In genomic region chr6:144063246-144063743, GRCh38 we compare ENCODE assay signal across 1 cellular context.
TF ChIP-seq lines count a peak whose summit lies in the region.

No MANE protein-coding gene starts in this region.

TF ChIP-seq in HepG2, 621 proteins besides CTCF, POLR2A, EP300 and RAD21 (continued from another document and continues in another):
- TF ChIP-seq ETS1 (CRISPR knock-in tag; IDR thresholded peaks at IDR 0.05) (no peak), PAF1 (CRISPR knock-in tag; IDR thresholded peaks at IDR 0.05) (no peak), ZNF777 (CRISPR knock-in tag; IDR thresholded peaks at IDR 0.05) (no peak), ZNF281 (CRISPR knock-in tag; IDR thresholded peaks at IDR 0.05; ENCODE audit: borderline replicate concordance) (no peak), NFE2L2 (IDR thresholded peaks at IDR 0.05; ENCODE audit: low read length) (no peak), NBN (conservative IDR thresholded peaks at IDR 0.05) (no peak), ISX (CRISPR knock-in tag; conservative IDR thresholded peaks at IDR 0.05) (no peak), NFIC (IDR thresholded peaks at IDR 0.05; ENCODE audit: low read length) (no peak), SNAPC2 (CRISPR knock-in tag; IDR thresholded peaks at IDR 0.05) (0 out of 2 replicates have a peak, but pooled peaks have one; percentile 54), ZNF296 (CRISPR knock-in tag; conservative IDR thresholded peaks at IDR 0.05) (0 out of 2 replicates have a peak, but pooled peaks have one; percentile 3), ZNF383 (CRISPR knock-in tag; IDR thresholded peaks at IDR 0.05; ENCODE audit: borderline replicate concordance) (0 out of 2 replicates have a peak, but pooled peaks have one; percentile 1), ZNF605 (CRISPR knock-in tag; IDR thresholded peaks at IDR 0.05) (no peak), DNMT3B (CRISPR knock-in tag; conservative IDR thresholded peaks at IDR 0.05) (no peak), ZNF589 (CRISPR knock-in tag; conservative IDR thresholded peaks at IDR 0.05) (no peak), KAT2B (IDR thresholded peaks at IDR 0.05; ENCODE audit: borderline replicate concordance, low read depth, low read length) (no peak), ZNF629 (CRISPR knock-in tag; conservative IDR thresholded peaks at IDR 0.05) (no peak), HNF4A (CRISPR knock-in tag; IDR thresholded peaks at IDR 0.05) (no peak), ZC3H13 (CRISPR knock-in tag; IDR thresholded peaks at IDR 0.05) (no peak), EZH2 (conservative IDR thresholded peaks at IDR 0.05; ENCODE audit: low read depth, low read length) (peak; percentile 72; the same call in 1 of the 2 replicates), ZNF687 (CRISPR knock-in tag; IDR thresholded peaks at IDR 0.05) (no peak), TARDBP (CRISPR knock-in tag; IDR thresholded peaks at IDR 0.05) (peak; percentile 50; the same call in 1 of the 2 replicates), PRMT3 (CRISPR knock-in tag; IDR thresholded peaks at IDR 0.05; ENCODE audit: borderline replicate concordance, low read depth) (no peak), ZNF329 (CRISPR knock-in tag; IDR thresholded peaks at IDR 0.05; ENCODE audit: low read depth) (no peak), SKI (IDR thresholded peaks at IDR 0.05; ENCODE audit: partially characterized antibody) (no peak), ZNF749 (CRISPR knock-in tag; IDR thresholded peaks at IDR 0.05; ENCODE audit: borderline replicate concordance) (no peak), USF2 (IDR thresholded peaks at IDR 0.05; ENCODE audit: low read depth, low read length) (no peak), USF2 (CRISPR knock-in tag; IDR thresholded peaks at IDR 0.05; ENCODE audit: borderline replicate concordance) (0 out of 2 replicates have a peak, but pooled peaks have one; percentile 28), ARNT2 (CRISPR knock-in tag; IDR thresholded peaks at IDR 0.05; ENCODE audit: low read depth) (no peak), ZNF713 (CRISPR knock-in tag; IDR thresholded peaks at IDR 0.05) (no peak), HOXA9 (CRISPR knock-in tag; IDR thresholded peaks at IDR 0.05; ENCODE audit: borderline replicate concordance) (no peak), ZNF460 (CRISPR knock-in tag; IDR thresholded peaks at IDR 0.05; ENCODE audit: borderline replicate concordance) (no peak), ZNF30 (CRISPR knock-in tag; IDR thresholded peaks at IDR 0.05) (no peak)
- TF ChIP-seq, protein P1, sequence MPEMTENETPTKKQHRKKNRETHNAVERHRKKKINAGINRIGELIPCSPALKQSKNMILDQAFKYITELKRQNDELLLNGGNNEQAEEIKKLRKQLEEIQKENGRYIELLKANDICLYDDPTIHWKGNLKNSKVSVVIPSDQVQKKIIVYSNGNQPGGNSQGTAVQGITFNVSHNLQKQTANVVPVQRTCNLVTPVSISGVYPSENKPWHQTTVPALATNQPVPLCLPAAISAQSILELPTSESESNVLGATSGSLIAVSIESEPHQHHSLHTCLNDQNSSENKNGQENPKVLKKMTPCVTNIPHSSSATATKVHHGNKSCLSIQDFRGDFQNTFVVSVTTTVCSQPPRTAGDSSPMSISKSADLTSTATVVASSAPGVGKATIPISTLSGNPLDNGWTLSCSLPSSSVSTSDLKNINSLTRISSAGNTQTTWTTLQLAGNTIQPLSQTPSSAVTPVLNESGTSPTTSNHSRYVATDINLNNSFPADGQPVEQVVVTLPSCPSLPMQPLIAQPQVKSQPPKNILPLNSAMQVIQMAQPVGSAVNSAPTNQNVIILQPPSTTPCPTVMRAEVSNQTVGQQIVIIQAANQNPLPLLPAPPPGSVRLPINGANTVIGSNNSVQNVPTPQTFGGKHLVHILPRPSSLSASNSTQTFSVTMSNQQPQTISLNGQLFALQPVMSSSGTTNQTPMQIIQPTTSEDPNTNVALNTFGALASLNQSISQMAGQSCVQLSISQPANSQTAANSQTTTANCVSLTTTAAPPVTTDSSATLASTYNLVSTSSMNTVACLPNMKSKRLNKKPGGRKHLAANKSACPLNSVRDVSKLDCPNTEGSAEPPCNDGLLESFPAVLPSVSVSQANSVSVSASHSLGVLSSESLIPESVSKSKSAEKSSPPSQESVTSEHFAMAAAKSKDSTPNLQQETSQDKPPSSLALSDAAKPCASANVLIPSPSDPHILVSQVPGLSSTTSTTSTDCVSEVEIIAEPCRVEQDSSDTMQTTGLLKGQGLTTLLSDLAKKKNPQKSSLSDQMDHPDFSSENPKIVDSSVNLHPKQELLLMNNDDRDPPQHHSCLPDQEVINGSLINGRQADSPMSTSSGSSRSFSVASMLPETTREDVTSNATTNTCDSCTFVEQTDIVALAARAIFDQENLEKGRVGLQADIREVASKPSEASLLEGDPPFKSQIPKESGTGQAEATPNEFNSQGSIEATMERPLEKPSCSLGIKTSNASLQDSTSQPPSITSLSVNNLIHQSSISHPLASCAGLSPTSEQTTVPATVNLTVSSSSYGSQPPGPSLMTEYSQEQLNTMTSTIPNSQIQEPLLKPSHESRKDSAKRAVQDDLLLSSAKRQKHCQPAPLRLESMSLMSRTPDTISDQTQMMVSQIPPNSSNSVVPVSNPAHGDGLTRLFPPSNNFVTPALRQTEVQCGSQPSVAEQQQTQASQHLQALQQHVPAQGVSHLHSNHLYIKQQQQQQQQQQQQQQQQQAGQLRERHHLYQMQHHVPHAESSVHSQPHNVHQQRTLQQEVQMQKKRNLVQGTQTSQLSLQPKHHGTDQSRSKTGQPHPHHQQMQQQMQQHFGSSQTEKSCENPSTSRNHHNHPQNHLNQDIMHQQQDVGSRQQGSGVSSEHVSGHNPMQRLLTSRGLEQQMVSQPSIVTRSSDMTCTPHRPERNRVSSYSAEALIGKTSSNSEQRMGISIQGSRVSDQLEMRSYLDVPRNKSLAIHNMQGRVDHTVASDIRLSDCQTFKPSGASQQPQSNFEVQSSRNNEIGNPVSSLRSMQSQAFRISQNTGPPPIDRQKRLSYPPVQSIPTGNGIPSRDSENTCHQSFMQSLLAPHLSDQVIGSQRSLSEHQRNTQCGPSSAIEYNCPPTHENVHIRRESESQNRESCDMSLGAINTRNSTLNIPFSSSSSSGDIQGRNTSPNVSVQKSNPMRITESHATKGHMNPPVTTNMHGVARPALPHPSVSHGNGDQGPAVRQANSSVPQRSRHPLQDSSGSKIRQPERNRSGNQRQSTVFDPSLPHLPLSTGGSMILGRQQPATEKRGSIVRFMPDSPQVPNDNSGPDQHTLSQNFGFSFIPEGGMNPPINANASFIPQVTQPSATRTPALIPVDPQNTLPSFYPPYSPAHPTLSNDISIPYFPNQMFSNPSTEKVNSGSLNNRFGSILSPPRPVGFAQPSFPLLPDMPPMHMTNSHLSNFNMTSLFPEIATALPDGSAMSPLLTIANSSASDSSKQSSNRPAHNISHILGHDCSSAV (CRISPR knock-in tag; IDR thresholded peaks at IDR 0.05; ENCODE audit: borderline replicate concordance), result no peak
- TF ChIP-seq, protein P2, sequence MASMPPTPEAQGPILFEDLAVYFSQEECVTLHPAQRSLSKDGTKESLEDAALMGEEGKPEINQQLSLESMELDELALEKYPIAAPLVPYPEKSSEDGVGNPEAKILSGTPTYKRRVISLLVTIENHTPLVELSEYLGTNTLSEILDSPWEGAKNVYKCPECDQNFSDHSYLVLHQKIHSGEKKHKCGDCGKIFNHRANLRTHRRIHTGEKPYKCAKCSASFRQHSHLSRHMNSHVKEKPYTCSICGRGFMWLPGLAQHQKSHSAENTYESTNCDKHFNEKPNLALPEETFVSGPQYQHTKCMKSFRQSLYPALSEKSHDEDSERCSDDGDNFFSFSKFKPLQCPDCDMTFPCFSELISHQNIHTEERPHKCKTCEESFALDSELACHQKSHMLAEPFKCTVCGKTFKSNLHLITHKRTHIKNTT (CRISPR knock-in tag; IDR thresholded peaks at IDR 0.05), result no peak
- TF ChIP-seq, protein P3, sequence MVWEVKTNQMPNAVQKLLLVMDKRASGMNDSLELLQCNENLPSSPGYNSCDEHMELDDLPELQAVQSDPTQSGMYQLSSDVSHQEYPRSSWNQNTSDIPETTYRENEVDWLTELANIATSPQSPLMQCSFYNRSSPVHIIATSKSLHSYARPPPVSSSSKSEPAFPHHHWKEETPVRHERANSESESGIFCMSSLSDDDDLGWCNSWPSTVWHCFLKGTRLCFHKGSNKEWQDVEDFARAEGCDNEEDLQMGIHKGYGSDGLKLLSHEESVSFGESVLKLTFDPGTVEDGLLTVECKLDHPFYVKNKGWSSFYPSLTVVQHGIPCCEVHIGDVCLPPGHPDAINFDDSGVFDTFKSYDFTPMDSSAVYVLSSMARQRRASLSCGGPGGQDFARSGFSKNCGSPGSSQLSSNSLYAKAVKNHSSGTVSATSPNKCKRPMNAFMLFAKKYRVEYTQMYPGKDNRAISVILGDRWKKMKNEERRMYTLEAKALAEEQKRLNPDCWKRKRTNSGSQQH (CRISPR knock-in tag; IDR thresholded peaks at IDR 0.05; ENCODE audit: low read depth), result no peak
